Comparison of ENCODE assay signal across 17 cellular contexts in the genomic region with DNA sequence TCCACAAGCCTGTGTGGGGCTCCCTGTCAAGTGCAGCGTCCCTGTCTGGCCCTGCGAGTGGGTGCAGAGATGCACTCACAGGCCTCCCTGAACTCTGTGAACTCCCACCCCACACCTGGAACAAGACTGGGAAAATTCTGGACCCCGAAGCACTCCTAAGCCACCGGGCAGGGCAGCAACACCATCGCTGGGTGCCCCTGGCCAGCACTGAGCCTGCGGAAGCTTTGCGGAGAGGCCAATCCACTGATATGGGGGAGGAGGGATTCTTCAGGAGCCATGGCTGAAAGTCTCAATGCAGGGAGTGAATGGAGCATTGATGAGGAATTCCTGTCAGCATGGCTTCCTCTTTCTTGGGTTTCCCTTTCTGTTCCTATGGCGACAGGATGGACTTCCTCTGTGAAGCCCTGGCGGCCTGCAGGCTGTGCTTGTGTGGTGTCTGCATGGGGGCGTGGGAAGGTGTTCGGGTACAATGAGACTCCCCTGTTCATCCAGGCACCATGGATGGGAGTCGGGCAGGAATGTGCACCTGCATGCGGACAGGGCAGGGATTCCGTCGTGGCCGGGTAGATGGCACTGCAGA. TPM values are rescaled to one million over a fixed set of nuclear protein-coding genes. Genes with fewer than 3 reads are reported as not detected.
DNase-seq lines count a peak whose midpoint lies in the region; ATAC-seq and TF ChIP-seq lines count a peak whose summit lies in the region.
"Had no signal": no experiment of that assay in that cellular context is flagged by ENCODE, and none has a peak within 500 bp of the region (broad histone marks: within the 10 kb centered on the region; RNA-seq: fewer than 3 reads in every experiment).

No MANE protein-coding gene starts in this region.

- H3K4me1 Mint-ChIP-seq in WTC11 = peaks cover 20% of the 10 kb centered on the region

- TF ChIP-seq CTCF in left ventricle myocardium inferior (IDR thresholded peaks at IDR 0.05; ENCODE audit: borderline replicate concordance) (no peak), WTC11 (IDR thresholded peaks at IDR 0.05) (no peak), lung (IDR thresholded peaks at IDR 0.05; ENCODE audit: control extremely low read depth, extremely low read depth) (no peak), GM13976 (IDR thresholded peaks at IDR 0.05; ENCODE audit: borderline replicate concordance, control extremely low read depth, extremely low read depth, insufficient read depth, missing control alignments) (no peak)

- no peaks in the 10 kb centered on the region for H3K27me3 Mint-ChIP-seq in WTC11 (ENCODE audit: low read depth)
- H3K27me3 Mint-ChIP-seq: activated naive CD8-positive, alpha-beta T cell had no signal

- H3K27ac ChIP-seq in left ventricle myocardium inferior (replicated peaks) (peak overlapping the region; percentile 99), lung (ENCODE audit: low read depth in 1 of 2, low read length in 1 of 2) (peak overlapping the region; percentile 4 to 29)

- H3K9me3 ChIP-seq in left ventricle myocardium inferior (replicated peaks) (no peaks in the 10 kb centered on the region), lung (ENCODE audit: control insufficient read depth in 2 of 2, insufficient read depth in 1 of 2, low read length in 1 of 2) (no peaks in the 10 kb centered on the region)
- H3K9me3 ChIP-seq: SK-N-SH, vagina had no signal

- H3K4me3 Mint-ChIP-seq in WTC11 = no peak overlapping the region
- H3K4me3 Mint-ChIP-seq: activated naive CD8-positive, alpha-beta T cell had no signal

- H3K36me3 ChIP-seq in left ventricle myocardium inferior = peaks cover 58% of the 10 kb centered on the region
- peaks cover 0 to 31% of the 10 kb centered on the region in 2 donors for H3K36me3 ChIP-seq in lung (ENCODE audit: control insufficient read depth in 2 of 2, insufficient read depth in 2 of 2, low read length in 2 of 2)

- no peak overlapping the region for H3K27ac Mint-ChIP-seq in WTC11
- H3K27ac Mint-ChIP-seq: activated naive CD8-positive, alpha-beta T cell had no signal

- no peak for ATAC-seq in Right ventricle myocardium inferior
- ATAC-seq in WTC11 = peak; percentile 22; the same call in 1 of the 2 replicates
- no peak for ATAC-seq in lung (ENCODE audit: insufficient read depth, low FRiP score)
- ATAC-seq in HG03045 (IDR thresholded peaks at IDR 0.05; ENCODE audit: unreplicated experiment) = no peak

- WGBS in lung, 2 donors = 84 to 89% methylated on average over 16 of the region's 16 CpGs

- DNase-seq in left ventricle myocardium inferior (no peak), Right ventricle myocardium inferior (ENCODE audit: missing footprints) (no peak), WTC11 (ENCODE audit: low spot score) (no peak), lung (ENCODE audit: low spot score) (no peak), anterior cingulate cortex (lab: John Stamatoyannopoulos, UW) (no peak), GM13976 (ENCODE audit: low spot score) (no peak), HCEC 1CT (no peak)
- DNase-seq: activated CD4-positive, CD25-positive, alpha-beta regulatory T cell treated with anti-CD3 and anti-CD28 coated beads, Interleukin-2, amount 50 U/mL, for 72 hours; activated T-cell treated with anti-CD3 and anti-CD28 coated beads for 4 hours; DMS 273 treated with DMSO at 0.1 percent for 48 hours; NCI-H1694; NCI-H446; SK-N-SH; stimulated activated CD8-positive, alpha-beta memory T cell treated with anti-CD3 and anti-CD28 coated beads, Interleukin-4, amount 100 ng/mL, for 48 hours had no signal

- H3K27me3 ChIP-seq in left ventricle myocardium inferior (ENCODE audit: low read depth) (no peaks in the 10 kb centered on the region), lung (ENCODE audit: control insufficient read depth, insufficient read depth) (no peaks in the 10 kb centered on the region)
- H3K27me3 ChIP-seq: vagina had no signal

- no peaks in the 10 kb centered on the region for H3K9me3 Mint-ChIP-seq in WTC11

- H3K4me3 ChIP-seq in left ventricle myocardium inferior (peak overlapping the region; percentile 16), lung (no peak overlapping the region)
- H3K4me3 ChIP-seq: vagina had no signal

- intact Hi-C loops in left ventricle myocardium inferior (cut with micrococcal nuclease) = loop anchor here (10.0 kb wide), 1 partner anchor 63 kb away; no protein-coding TSS in a partner anchor
- intact Hi-C loops in Right ventricle myocardium inferior (cut with DNase I) = loop anchor here (5.0 kb wide), 1 partner anchor 76 kb away; no protein-coding TSS in a partner anchor

- in situ Hi-C loops in GM13976 (cut with MboI; ENCODE audit: low sequenced_read_pairs, unreplicated experiment) = no loop called here

- CTCF ChIA-PET in WTC11 (lab: Charles Lee) = no interaction called here

- peaks cover 75% of the 10 kb centered on the region for H3K36me3 Mint-ChIP-seq in WTC11

- H3K4me1 ChIP-seq in left ventricle myocardium inferior (peaks cover 100% of the 10 kb centered on the region), lung (ENCODE audit: control insufficient read depth in 2 of 2, insufficient read depth in 2 of 2, low read length in 2 of 2) (peaks cover 24 to 50% of the 10 kb centered on the region in 2 donors)

- POLR2A ChIA-PET in WTC11 (lab: Charles Lee) = no interaction called here

TF ChIP-seq in WTC11, 78 proteins besides CTCF, POLR2A, EP300 and RAD21 (continues in another document):
- TF ChIP-seq TCF7 (CRISPR knock-in tag; IDR thresholded peaks at IDR 0.05; ENCODE audit: low read depth) (no peak), FOXJ3 (CRISPR knock-in tag; IDR thresholded peaks at IDR 0.05; ENCODE audit: borderline replicate concordance) (no peak), ATF6 (CRISPR knock-in tag; IDR thresholded peaks at IDR 0.05) (no peak), KAT7 (CRISPR knock-in tag; IDR thresholded peaks at IDR 0.05; ENCODE audit: borderline replicate concordance) (no peak), TEAD1 (CRISPR knock-in tag; IDR thresholded peaks at IDR 0.05) (no peak), SMAD3 (CRISPR knock-in tag; IDR thresholded peaks at IDR 0.05; ENCODE audit: borderline replicate concordance) (no peak)
- TF ChIP-seq, protein P1, sequence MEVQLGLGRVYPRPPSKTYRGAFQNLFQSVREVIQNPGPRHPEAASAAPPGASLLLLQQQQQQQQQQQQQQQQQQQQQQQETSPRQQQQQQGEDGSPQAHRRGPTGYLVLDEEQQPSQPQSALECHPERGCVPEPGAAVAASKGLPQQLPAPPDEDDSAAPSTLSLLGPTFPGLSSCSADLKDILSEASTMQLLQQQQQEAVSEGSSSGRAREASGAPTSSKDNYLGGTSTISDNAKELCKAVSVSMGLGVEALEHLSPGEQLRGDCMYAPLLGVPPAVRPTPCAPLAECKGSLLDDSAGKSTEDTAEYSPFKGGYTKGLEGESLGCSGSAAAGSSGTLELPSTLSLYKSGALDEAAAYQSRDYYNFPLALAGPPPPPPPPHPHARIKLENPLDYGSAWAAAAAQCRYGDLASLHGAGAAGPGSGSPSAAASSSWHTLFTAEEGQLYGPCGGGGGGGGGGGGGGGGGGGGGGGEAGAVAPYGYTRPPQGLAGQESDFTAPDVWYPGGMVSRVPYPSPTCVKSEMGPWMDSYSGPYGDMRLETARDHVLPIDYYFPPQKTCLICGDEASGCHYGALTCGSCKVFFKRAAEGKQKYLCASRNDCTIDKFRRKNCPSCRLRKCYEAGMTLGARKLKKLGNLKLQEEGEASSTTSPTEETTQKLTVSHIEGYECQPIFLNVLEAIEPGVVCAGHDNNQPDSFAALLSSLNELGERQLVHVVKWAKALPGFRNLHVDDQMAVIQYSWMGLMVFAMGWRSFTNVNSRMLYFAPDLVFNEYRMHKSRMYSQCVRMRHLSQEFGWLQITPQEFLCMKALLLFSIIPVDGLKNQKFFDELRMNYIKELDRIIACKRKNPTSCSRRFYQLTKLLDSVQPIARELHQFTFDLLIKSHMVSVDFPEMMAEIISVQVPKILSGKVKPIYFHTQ (CRISPR knock-in tag; IDR thresholded peaks at IDR 0.05) = no peak
- TF ChIP-seq, protein P2, sequence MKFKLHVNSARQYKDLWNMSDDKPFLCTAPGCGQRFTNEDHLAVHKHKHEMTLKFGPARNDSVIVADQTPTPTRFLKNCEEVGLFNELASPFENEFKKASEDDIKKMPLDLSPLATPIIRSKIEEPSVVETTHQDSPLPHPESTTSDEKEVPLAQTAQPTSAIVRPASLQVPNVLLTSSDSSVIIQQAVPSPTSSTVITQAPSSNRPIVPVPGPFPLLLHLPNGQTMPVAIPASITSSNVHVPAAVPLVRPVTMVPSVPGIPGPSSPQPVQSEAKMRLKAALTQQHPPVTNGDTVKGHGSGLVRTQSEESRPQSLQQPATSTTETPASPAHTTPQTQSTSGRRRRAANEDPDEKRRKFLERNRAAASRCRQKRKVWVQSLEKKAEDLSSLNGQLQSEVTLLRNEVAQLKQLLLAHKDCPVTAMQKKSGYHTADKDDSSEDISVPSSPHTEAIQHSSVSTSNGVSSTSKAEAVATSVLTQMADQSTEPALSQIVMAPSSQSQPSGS (CRISPR knock-in tag; IDR thresholded peaks at IDR 0.05; ENCODE audit: borderline replicate concordance, low read depth) = no peak
- TF ChIP-seq, protein P3, sequence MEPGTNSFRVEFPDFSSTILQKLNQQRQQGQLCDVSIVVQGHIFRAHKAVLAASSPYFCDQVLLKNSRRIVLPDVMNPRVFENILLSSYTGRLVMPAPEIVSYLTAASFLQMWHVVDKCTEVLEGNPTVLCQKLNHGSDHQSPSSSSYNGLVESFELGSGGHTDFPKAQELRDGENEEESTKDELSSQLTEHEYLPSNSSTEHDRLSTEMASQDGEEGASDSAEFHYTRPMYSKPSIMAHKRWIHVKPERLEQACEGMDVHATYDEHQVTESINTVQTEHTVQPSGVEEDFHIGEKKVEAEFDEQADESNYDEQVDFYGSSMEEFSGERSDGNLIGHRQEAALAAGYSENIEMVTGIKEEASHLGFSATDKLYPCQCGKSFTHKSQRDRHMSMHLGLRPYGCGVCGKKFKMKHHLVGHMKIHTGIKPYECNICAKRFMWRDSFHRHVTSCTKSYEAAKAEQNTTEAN (CRISPR knock-in tag; IDR thresholded peaks at IDR 0.05) = no peak

RNA-seq across cellular contexts. Expression of gene TRIB2, which starts 15.1 kb away (rescaled TPM):
- 31.1 TPM for total RNA-seq in left ventricle myocardium inferior
- total RNA-seq in Right ventricle myocardium inferior = 33.4 TPM
- total RNA-seq in WTC11 (2021) = 79.6 to 89.3 TPM (median 83.1 TPM) in 3 replicates
- total RNA-seq in lung = 10 to 100 TPM; 47.4 to 83.6 TPM
- 10 to 100 TPM; 21.3 to 29.6 TPM for polyA plus RNA-seq in lung
